ENCODE assay signal across 35 cellular contexts in the genomic region with DNA sequence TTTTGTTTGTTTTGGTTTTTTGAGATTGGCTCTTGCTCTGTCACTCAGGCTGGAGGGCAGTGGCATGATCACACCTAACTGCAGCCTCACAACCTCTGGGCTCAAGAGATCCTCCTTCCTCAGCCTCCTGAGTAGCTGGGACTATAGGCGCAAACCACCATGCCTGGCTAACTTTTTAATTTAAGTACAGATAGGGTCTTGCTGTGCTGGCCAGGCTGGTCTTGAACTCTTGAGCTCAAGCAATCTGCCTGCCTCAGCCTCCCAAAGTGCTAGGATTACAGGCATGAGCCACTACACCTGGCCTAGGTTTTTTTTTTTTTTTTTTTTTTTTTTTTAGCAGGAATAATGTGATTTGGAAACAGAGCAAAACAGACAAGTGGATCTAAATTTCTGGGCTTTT. TPM values are rescaled to one million over a fixed set of nuclear protein-coding genes. Genes with fewer than 3 reads are reported as not detected.
"Had no signal": no experiment of that assay in that cellular context is flagged by ENCODE, and none has a peak within 500 bp of the region (broad histone marks: within the 10 kb centered on the region; RNA-seq: fewer than 3 reads in every experiment).

No MANE protein-coding gene starts in this region.

- FAIRE-seq: astrocyte, colon, TTC549 had no signal

- H3K9me3 ChIP-seq: adrenal gland, body of pancreas, breast epithelium had no signal

- H3K9me3 Mint-ChIP-seq: activated B cell treated with CpG ODN at 0.5 μM for 24 hours; activated CD4-positive, alpha-beta memory T cell treated with anti-CD3 and anti-CD28 coated beads for 36 hours; activated CD4-positive, alpha-beta T cell treated with anti-CD3 and anti-CD28 coated beads, Interleukin-2, amount 10 ng/mL, durations not matched to agents 24 days and 14 days; activated CD8-positive, alpha-beta T cell treated with anti-CD3 and anti-CD28 coated beads for 36 hours; activated naive CD4-positive, alpha-beta T cell treated with anti-CD3 and anti-CD28 coated beads for 36 hours; activated naive CD4-positive, alpha-beta T cell treated with anti-CD3 and anti-CD28 coated beads, Interleukin-2, amount 50 U/mL, for 72 hours; activated naive CD8-positive, alpha-beta T cell treated with anti-CD3 and anti-CD28 coated beads for 36 hours; activated T-cell treated with anti-CD3 and anti-CD28 coated beads, Interleukin-2, amount 50 U/mL, for 4 hours; activated T-cell treated with anti-CD3 and anti-CD28 coated beads, Interleukin-2, amount 50 U/mL, for 72 hours; activated T-helper 1 cell treated with anti-CD3 and anti-CD28 coated beads, Interleukin-12 subunit alpha, Interleukin-12 subunit beta, Interleukin-2, Interleukin-4 antibody, amounts not matched to agents 30 ng/mL and 10 ng/mL and 1 ng/mL, durations not matched to agents 14 hours and 24 hours and 36 hours; activated T-helper 17 cell treated with anti-CD3 and anti-CD28 coated beads, Interleukin-2, amount 50 U/mL, for 72 hours; T-helper 2 cell treated with Interferon-gamma antibody and Interleukin-4, amounts not matched to agents 5 μg/mL and 100 μg/mL, for 36 hours had no signal

- H3K27me3 ChIP-seq: adrenal gland, body of pancreas, brain microvascular endothelial cell, breast epithelium had no signal

- DNase-seq: activated B cell treated with CpG ODN at 0.5 μM for 24 hours; activated CD4-positive, alpha-beta memory T cell treated with anti-CD3 and anti-CD28 coated beads for 36 hours; activated CD4-positive, alpha-beta T cell treated with anti-CD3 and anti-CD28 coated beads for 4 hours; activated CD4-positive, alpha-beta T cell treated with anti-CD3 and anti-CD28 coated beads, Interleukin-2, amount 10 ng/mL, durations not matched to agents 24 days and 14 days; activated CD4-positive, alpha-beta T cell treated with anti-CD3 and anti-CD28 coated beads, Interleukin-2, amount 50 U/mL, for 1 hour; activated CD4-positive, alpha-beta T cell treated with anti-CD3 and anti-CD28 coated beads, Interleukin-2, amount 50 U/mL, for 4 hours; activated CD4-positive, CD25-positive, alpha-beta regulatory T cell treated with anti-CD3 and anti-CD28 coated beads, Interleukin-2, amount 50 U/mL, for 72 hours; activated CD8-positive, alpha-beta memory T cell treated with anti-CD3 and anti-CD28 coated beads, Interleukin-2, amount 50 U/mL, for 4 hours; activated CD8-positive, alpha-beta T cell treated with anti-CD3 and anti-CD28 coated beads for 36 hours; activated effector memory CD4-positive, alpha-beta T cell treated with anti-CD3 and anti-CD28 coated beads, Interleukin-2, amount 50 U/mL, for 16 hours; activated gamma-delta T cell treated with Interleukin-2 at 50 U/mL for 16 hours; activated naive CD4-positive, alpha-beta T cell; activated naive CD4-positive, alpha-beta T cell treated with anti-CD3 and anti-CD28 coated beads for 36 hours; activated naive CD4-positive, alpha-beta T cell treated with anti-CD3 and anti-CD28 coated beads, Interleukin-2, amount 50 U/mL, for 16 hours; activated naive CD8-positive, alpha-beta T cell treated with anti-CD3 and anti-CD28 coated beads for 36 hours; activated T-cell treated with anti-CD3 and anti-CD28 coated beads for 4 hours; activated T-cell treated with anti-CD3 and anti-CD28 coated beads, Interleukin-2, amount 50 U/mL, for 1 hour; activated T-cell treated with anti-CD3 and anti-CD28 coated beads, Interleukin-2, amount 50 U/mL, for 4 hours; activated T-cell treated with anti-CD3 and anti-CD28 coated beads, Interleukin-2, amount 50 U/mL, for 72 hours; adrenal gland; amniotic stem cell; body of pancreas; brain microvascular endothelial cell; central memory CD4-positive, alpha-beta T cell; T-helper 2 cell; T-helper 9 cell had no signal

- ATAC-seq: activated CD8-positive, alpha-beta T cell treated with anti-CD3 and anti-CD28 coated beads for 36 hours; activated naive CD4-positive, alpha-beta T cell treated with anti-CD3 and anti-CD28 coated beads, Interleukin-2, amount 50 U/mL, for 72 hours; activated T-cell treated with anti-CD3 and anti-CD28 coated beads, Interleukin-2, amount 50 U/mL, for 4 hours; activated T-cell treated with anti-CD3 and anti-CD28 coated beads, Interleukin-2, amount 50 U/mL, for 72 hours; activated T-helper 17 cell treated with anti-CD3 and anti-CD28 coated beads, Interleukin-2, amount 50 U/mL, for 72 hours; body of pancreas had no signal

- H3K4me3 Mint-ChIP-seq: activated B cell treated with CpG ODN at 0.5 μM for 24 hours; activated CD4-positive, alpha-beta memory T cell treated with anti-CD3 and anti-CD28 coated beads for 36 hours; activated CD4-positive, alpha-beta T cell treated with anti-CD3 and anti-CD28 coated beads, Interleukin-2, amount 10 ng/mL, durations not matched to agents 24 days and 14 days; activated CD8-positive, alpha-beta T cell treated with anti-CD3 and anti-CD28 coated beads for 36 hours; activated naive CD4-positive, alpha-beta T cell treated with anti-CD3 and anti-CD28 coated beads for 36 hours; activated naive CD8-positive, alpha-beta T cell treated with anti-CD3 and anti-CD28 coated beads for 36 hours; activated T-cell treated with anti-CD3 and anti-CD28 coated beads, Interleukin-2, amount 50 U/mL, for 4 hours; activated T-cell treated with anti-CD3 and anti-CD28 coated beads, Interleukin-2, amount 50 U/mL, for 72 hours; activated T-helper 1 cell treated with anti-CD3 and anti-CD28 coated beads, Interleukin-12 subunit alpha, Interleukin-12 subunit beta, Interleukin-2, Interleukin-4 antibody, amounts not matched to agents 30 ng/mL and 10 ng/mL and 1 ng/mL, durations not matched to agents 14 hours and 24 hours and 36 hours; activated T-helper 17 cell treated with anti-CD3 and anti-CD28 coated beads, Interleukin-2, amount 50 U/mL, for 72 hours; T-helper 2 cell treated with Interferon-gamma antibody and Interleukin-4, amounts not matched to agents 5 μg/mL and 100 μg/mL, for 36 hours had no signal

- H3K4me3 ChIP-seq: adrenal gland, body of pancreas, breast epithelium had no signal

- H3K27me3 Mint-ChIP-seq: activated B cell treated with CpG ODN at 0.5 μM for 24 hours; activated CD4-positive, alpha-beta memory T cell treated with anti-CD3 and anti-CD28 coated beads for 36 hours; activated CD4-positive, alpha-beta T cell treated with anti-CD3 and anti-CD28 coated beads, Interleukin-2, amount 10 ng/mL, durations not matched to agents 24 days and 14 days; activated CD8-positive, alpha-beta T cell treated with anti-CD3 and anti-CD28 coated beads for 36 hours; activated naive CD8-positive, alpha-beta T cell treated with anti-CD3 and anti-CD28 coated beads for 36 hours; activated T-helper 17 cell treated with anti-CD3 and anti-CD28 coated beads, Interleukin-2, amount 50 U/mL, for 72 hours had no signal

- H3K4me1 ChIP-seq: body of pancreas, breast epithelium had no signal

- H3K4me1 Mint-ChIP-seq: activated B cell treated with CpG ODN at 0.5 μM for 24 hours; activated naive CD8-positive, alpha-beta T cell treated with anti-CD3 and anti-CD28 coated beads for 36 hours had no signal

- H3K27ac ChIP-seq: adrenal gland, body of pancreas, brain microvascular endothelial cell, breast epithelium, VCaP had no signal

- H3K27ac Mint-ChIP-seq: activated B cell treated with CpG ODN at 0.5 μM for 24 hours; activated CD4-positive, alpha-beta memory T cell treated with anti-CD3 and anti-CD28 coated beads for 36 hours; activated CD4-positive, alpha-beta T cell treated with anti-CD3 and anti-CD28 coated beads, Interleukin-2, amount 10 ng/mL, durations not matched to agents 24 days and 14 days; activated CD8-positive, alpha-beta T cell treated with anti-CD3 and anti-CD28 coated beads for 36 hours; activated naive CD4-positive, alpha-beta T cell treated with anti-CD3 and anti-CD28 coated beads for 36 hours; activated naive CD8-positive, alpha-beta T cell treated with anti-CD3 and anti-CD28 coated beads for 36 hours; activated T-cell treated with anti-CD3 and anti-CD28 coated beads, Interleukin-2, amount 50 U/mL, for 72 hours; activated T-helper 1 cell treated with anti-CD3 and anti-CD28 coated beads, Interleukin-12 subunit alpha, Interleukin-12 subunit beta, Interleukin-2, Interleukin-4 antibody, amounts not matched to agents 30 ng/mL and 10 ng/mL and 1 ng/mL, durations not matched to agents 14 hours and 24 hours and 36 hours; activated T-helper 17 cell treated with anti-CD3 and anti-CD28 coated beads, Interleukin-2, amount 50 U/mL, for 72 hours; T-helper 2 cell treated with Interferon-gamma antibody and Interleukin-4, amounts not matched to agents 5 μg/mL and 100 μg/mL, for 36 hours had no signal

RNA-seq across cellular contexts. Expression of a gene that starts 50.5 kb away (rescaled TPM):
- total RNA-seq: activated CD4-positive, alpha-beta memory T cell treated with anti-CD3 and anti-CD28 coated beads for 36 hours; activated CD4-positive, alpha-beta T cell treated with anti-CD3 and anti-CD28 coated beads, Interleukin-2, amount 10 ng/mL, durations not matched to agents 24 days and 14 days; activated CD8-positive, alpha-beta T cell treated with anti-CD3 and anti-CD28 coated beads for 36 hours; activated naive CD4-positive, alpha-beta T cell treated with anti-CD3 and anti-CD28 coated beads for 36 hours; activated naive CD8-positive, alpha-beta T cell treated with anti-CD3 and anti-CD28 coated beads for 36 hours had no signal
